36 cellular contexts compared by ENCODE assay signal in the genomic region with DNA sequence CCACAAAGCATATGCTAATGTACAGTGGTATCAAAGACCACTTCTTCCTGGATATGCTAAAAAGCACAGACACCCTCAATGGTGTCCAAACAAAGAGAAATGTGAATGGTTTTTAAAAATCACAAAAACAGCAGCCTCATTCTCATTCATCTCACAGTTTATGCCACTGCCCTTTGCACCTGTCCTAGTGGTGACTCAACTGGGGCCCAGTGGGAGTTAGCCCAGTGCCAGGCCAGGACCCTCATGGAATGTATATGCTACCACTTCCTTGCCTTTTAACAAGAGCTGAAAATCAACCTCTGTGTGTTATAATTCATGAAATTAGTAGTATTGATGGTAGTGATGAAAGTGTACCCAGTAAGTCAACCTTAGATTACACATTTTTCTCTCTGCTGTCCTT.
"Had no signal": no experiment of that assay in that cellular context is flagged by ENCODE, and none has a peak within 500 bp of the region (broad histone marks: within the 10 kb centered on the region; RNA-seq: fewer than 3 reads in every experiment).

No MANE protein-coding gene starts in this region.

- H3K9me3 ChIP-seq: body of pancreas, gastroesophageal sphincter, ovary, thyroid gland had no signal

- H3K27me3 ChIP-seq: body of pancreas, cardiac muscle cell, dorsolateral prefrontal cortex, gastroesophageal sphincter, ovary, thyroid gland had no signal

- FAIRE-seq: keratinocyte, small intestine, TTC549 had no signal

- H3K4me3 ChIP-seq: body of pancreas, cardiac muscle cell, coronary artery, dorsolateral prefrontal cortex, gastroesophageal sphincter, ovary, thyroid gland had no signal

- H3K27me3 Mint-ChIP-seq: activated naive CD4-positive, alpha-beta T cell treated with anti-CD3 and anti-CD28 coated beads, Interleukin-2, amount 50 U/mL, for 24 hours; activated T-helper 17 cell treated with anti-CD3 and anti-CD28 coated beads, Interleukin-2, amount 50 U/mL, for 72 hours; memory B cell; naive B cell; progenitor cell of endocrine pancreas; stimulated activated memory B cell treated with anti-CD40 and anti-IgM and Interleukin-4, amounts not matched to agents 10 μg/mL and 1 μg/mL and 100 μg/mL, for 72 hours; stimulated activated naive CD8-positive, alpha-beta T cell treated with anti-CD3 and anti-CD28 coated beads, Interleukin-15, amount 100 ng/mL, for 72 hours had no signal

- H3K36me3 ChIP-seq: cardiac muscle cell, ovary, thyroid gland had no signal

- ATAC-seq: activated CD4-positive, CD25-positive, alpha-beta regulatory T cell treated with anti-CD3 and anti-CD28 coated beads, Interleukin-2, amount 50 U/mL, for 24 hours; activated T-cell treated with anti-CD3 and anti-CD28 coated beads, Interleukin-2, amount 50 U/mL, for 4 hours; activated T-helper 17 cell treated with anti-CD3 and anti-CD28 coated beads, Interleukin-2, amount 50 U/mL, for 72 hours; body of pancreas; gastroesophageal sphincter; sciatic nerve; stimulated activated memory B cell treated with anti-CD40 and anti-IgM and Interleukin-4, amounts not matched to agents 10 μg/mL and 1 μg/mL and 100 μg/mL, for 72 hours; stimulated activated naive CD8-positive, alpha-beta T cell treated with anti-CD3 and anti-CD28 coated beads, Interleukin-15, amount 100 ng/mL, for 72 hours had no signal

- H3K4me1 Mint-ChIP-seq: memory B cell, naive B cell had no signal

- DNase-seq: activated CD4-positive, alpha-beta T cell treated with anti-CD3 and anti-CD28 coated beads for 48 hours; activated CD4-positive, alpha-beta T cell treated with anti-CD3 and anti-CD28 coated beads, Interleukin-2, amount 50 U/mL, for 48 hours; activated CD8-positive, alpha-beta memory T cell treated with anti-CD3 and anti-CD28 coated beads, Interleukin-2, amount 50 U/mL, for 4 hours; activated gamma-delta T cell treated with Interleukin-2 at 50 U/mL for 16 hours; activated T-cell treated with anti-CD3 and anti-CD28 coated beads, Interleukin-2, amount 50 U/mL, for 4 hours; aorta; body of pancreas; cerebellar nuclear complex; dorsolateral prefrontal cortex; effector memory CD4-positive, alpha-beta T cell; head of caudate nucleus; hippocampal formation; naive B cell; nephron progenitor cell; ovary; small intestine; stimulated activated CD4-positive, alpha-beta T cell treated with anti-CD3 and anti-CD28 coated beads, Interleukin-1b, Interleukin-23, amount 100 ng/mL, for 48 hours; stimulated activated CD4-positive, alpha-beta T cell treated with anti-CD3 and anti-CD28 coated beads, Interleukin-4, amount 100 ng/mL, for 4 hours; stimulated activated CD8-positive, alpha-beta memory T cell treated with anti-CD3 and anti-CD28 coated beads, Interleukin-4, amount 100 ng/mL, for 48 hours; stimulated activated naive CD8-positive, alpha-beta T cell treated with anti-CD3 and anti-CD28 coated beads, Interleukin-15, amount 100 ng/mL, for 72 hours; T-helper 9 cell; thyroid gland had no signal

- H3K27ac Mint-ChIP-seq: activated naive CD4-positive, alpha-beta T cell treated with anti-CD3 and anti-CD28 coated beads, Interleukin-2, amount 50 U/mL, for 24 hours; activated T-helper 17 cell treated with anti-CD3 and anti-CD28 coated beads, Interleukin-2, amount 50 U/mL, for 72 hours; memory B cell; nephron progenitor cell; progenitor cell of endocrine pancreas; stimulated activated memory B cell treated with anti-CD40 and anti-IgM and Interleukin-4, amounts not matched to agents 10 μg/mL and 1 μg/mL and 100 μg/mL, for 72 hours; T-helper 1 cell treated with Interleukin-12 subunit alpha and Interleukin-12 subunit beta and Interleukin-4 antibody, amounts not matched to agents 30 μg/mL and 1 μg/mL, for 36 hours had no signal

- H3K4me3 Mint-ChIP-seq: activated naive CD4-positive, alpha-beta T cell treated with anti-CD3 and anti-CD28 coated beads, Interleukin-2, amount 50 U/mL, for 24 hours; activated T-cell treated with anti-CD3 and anti-CD28 coated beads, Interleukin-2, amount 50 U/mL, for 4 hours; activated T-helper 17 cell treated with anti-CD3 and anti-CD28 coated beads, Interleukin-2, amount 50 U/mL, for 72 hours; memory B cell; naive B cell; nephron progenitor cell; stimulated activated memory B cell treated with anti-CD40 and anti-IgM and Interleukin-4, amounts not matched to agents 10 μg/mL and 1 μg/mL and 100 μg/mL, for 72 hours; stimulated activated naive CD8-positive, alpha-beta T cell treated with anti-CD3 and anti-CD28 coated beads, Interleukin-15, amount 100 ng/mL, for 72 hours; T-helper 1 cell treated with Interleukin-12 subunit alpha and Interleukin-12 subunit beta and Interleukin-4 antibody, amounts not matched to agents 30 μg/mL and 1 μg/mL, for 36 hours had no signal

- H3K4me1 ChIP-seq: body of pancreas had no signal

- H3K27ac ChIP-seq: body of pancreas, cardiac muscle cell, coronary artery, dorsolateral prefrontal cortex, gastroesophageal sphincter, ovary, VCaP had no signal

- H3K9me3 Mint-ChIP-seq: activated naive CD4-positive, alpha-beta T cell treated with anti-CD3 and anti-CD28 coated beads, Interleukin-2, amount 50 U/mL, for 24 hours; activated T-cell treated with anti-CD3 and anti-CD28 coated beads, Interleukin-2, amount 50 U/mL, for 4 hours; activated T-helper 17 cell treated with anti-CD3 and anti-CD28 coated beads, Interleukin-2, amount 50 U/mL, for 72 hours; memory B cell; naive B cell; nephron progenitor cell; stimulated activated memory B cell treated with anti-CD40 and anti-IgM and Interleukin-4, amounts not matched to agents 10 μg/mL and 1 μg/mL and 100 μg/mL, for 72 hours; stimulated activated naive CD8-positive, alpha-beta T cell treated with anti-CD3 and anti-CD28 coated beads, Interleukin-15, amount 100 ng/mL, for 72 hours; T-helper 1 cell treated with Interleukin-12 subunit alpha and Interleukin-12 subunit beta and Interleukin-4 antibody, amounts not matched to agents 30 μg/mL and 1 μg/mL, for 36 hours had no signal
